In genomic region chr17:2203818-2204217, GRCh38 we compare ENCODE assay signal across 1 cellular context.
TF ChIP-seq lines count a peak whose summit lies in the region.

No MANE protein-coding gene starts in this region.

TF ChIP-seq in GM23338, 12 proteins besides CTCF, POLR2A, EP300 and RAD21 (continued from another document):
- TF ChIP-seq ZNF462 (CRISPR knock-in tag; IDR thresholded peaks at IDR 0.05) (no peak), ETS1 (IDR thresholded peaks at IDR 0.05) (no peak), REST (IDR thresholded peaks at IDR 0.05; ENCODE audit: unreplicated experiment) (no peak), EZH2 (IDR thresholded peaks at IDR 0.05; ENCODE audit: low read depth, unreplicated experiment) (no peak)
